ENCODE assay signal across 14 cellular contexts in genomic region chr1:168485048-168485447, GRCh38. TPM values are rescaled to one million over a fixed set of nuclear protein-coding genes. Genes with fewer than 3 reads are reported as not detected.
DNase-seq lines count a peak whose midpoint lies in the region; ATAC-seq and TF ChIP-seq lines count a peak whose summit lies in the region.
"Had no signal": no experiment of that assay in that cellular context is flagged by ENCODE, and none has a peak within 500 bp of the region (broad histone marks: within the 10 kb centered on the region; RNA-seq: fewer than 3 reads in every experiment).

No MANE protein-coding gene starts in this region.

- ATAC-seq in heart right ventricle, result peak in 7 of 8 donors; percentile 58 to 80 (median 69)
- no peak for ATAC-seq in HG02884 (IDR thresholded peaks at IDR 0.05; ENCODE audit: unreplicated experiment)

- no peaks in the 10 kb centered on the region for H3K27me3 Mint-ChIP-seq in activated T-cell treated with anti-CD3 and anti-CD28 coated beads, Interleukin-2, amount 50 U/mL, for 24 hours
- no peaks in the 10 kb centered on the region for H3K27me3 Mint-ChIP-seq in activated naive CD8-positive, alpha-beta T cell
- H3K27me3 Mint-ChIP-seq: type B pancreatic cell had no signal

- H3K9me3 Mint-ChIP-seq in activated T-cell treated with anti-CD3 and anti-CD28 coated beads, Interleukin-2, amount 50 U/mL, for 24 hours, result peaks cover 6% of the 10 kb centered on the region
- no peaks in the 10 kb centered on the region for H3K9me3 Mint-ChIP-seq in activated naive CD8-positive, alpha-beta T cell (ENCODE audit: low read depth)

- H3K4me1 ChIP-seq in heart right ventricle (peaks cover 0 to 40% (median 4%) of the 10 kb centered on the region in 9 donors), stomach (peaks cover 0 to 49% (median 26%) of the 10 kb centered on the region in 4 donors)

- H3K4me3 Mint-ChIP-seq in activated T-cell treated with anti-CD3 and anti-CD28 coated beads, Interleukin-2, amount 50 U/mL, for 24 hours, result peak overlapping the region; percentile 23
- H3K4me3 Mint-ChIP-seq in activated naive CD8-positive, alpha-beta T cell, result peak overlapping the region; percentile 33
- H3K4me3 Mint-ChIP-seq: type B pancreatic cell had no signal

- peak overlapping the region in 7 of 10 donors; percentile 7 to 76 (median 48) for H3K27ac ChIP-seq in heart right ventricle
- peak overlapping the region in 4 of 5 donors; percentile 0 to 54 (median 37) for H3K27ac ChIP-seq in stomach

- intact Hi-C loops in heart right ventricle (cut with DNase I), result no loop called here
- intact Hi-C loops in stomach (cut with DNase I; ENCODE audit: low total_unique reads), result no loop called here

- no peak for DNase-seq in activated T-cell treated with anti-CD3 and anti-CD28 coated beads, Interleukin-2, amount 50 U/mL, for 24 hours
- DNase-seq in activated T-cell treated with anti-CD3 and anti-CD28 coated beads, Interleukin-2, amount 50 U/mL, for 1 hour, result no peak
- DNase-seq in heart right ventricle, result peak in 1 of 2 donors; percentile 30
- no peak for DNase-seq in stomach
- no peak for DNase-seq in NCI-H1694 treated with DMSO at 0.1 percent for 48 hours (lab: John Stamatoyannopoulos, UW)
- DNase-seq in activated gamma-delta T cell (lab: John Stamatoyannopoulos, UW), result no peak
- DNase-seq: central memory CD4-positive, alpha-beta T cell; hippocampal formation; NCI-H1930 had no signal

- peaks cover 4% of the 10 kb centered on the region for H3K36me3 Mint-ChIP-seq in activated T-cell treated with anti-CD3 and anti-CD28 coated beads, Interleukin-2, amount 50 U/mL, for 24 hours (ENCODE audit: low read depth)
- peaks cover 2% of the 10 kb centered on the region for H3K36me3 Mint-ChIP-seq in activated naive CD8-positive, alpha-beta T cell
- H3K36me3 Mint-ChIP-seq: type B pancreatic cell had no signal

- peak overlapping the region; percentile 75 for H3K27ac Mint-ChIP-seq in activated T-cell treated with anti-CD3 and anti-CD28 coated beads, Interleukin-2, amount 50 U/mL, for 24 hours
- H3K27ac Mint-ChIP-seq in activated naive CD8-positive, alpha-beta T cell, result peak overlapping the region; percentile 68
- H3K27ac Mint-ChIP-seq: type B pancreatic cell had no signal

- peaks cover 50% of the 10 kb centered on the region for H3K4me1 Mint-ChIP-seq in activated T-cell treated with anti-CD3 and anti-CD28 coated beads, Interleukin-2, amount 50 U/mL, for 24 hours (ENCODE audit: low read depth)
- peaks cover 61% of the 10 kb centered on the region for H3K4me1 Mint-ChIP-seq in activated naive CD8-positive, alpha-beta T cell (ENCODE audit: low read depth)

- no peak for TF ChIP-seq EP300 in stomach (IDR thresholded peaks at IDR 0.05)

- peaks cover 0 to 10% (median 0%) of the 10 kb centered on the region in 11 donors for H3K9me3 ChIP-seq in heart right ventricle
- H3K9me3 ChIP-seq in stomach, result no peaks in the 10 kb centered on the region

- WGBS in heart right ventricle, 2 donors, result 42 to 52% methylated on average over 5 of the region's 5 CpGs
- WGBS in stomach, 5 donors, result 4 to 26% (median 10%) methylated on average over 3 to 5 of the region's 5 CpGs

- TF ChIP-seq CTCF in heart right ventricle (IDR thresholded peaks at IDR 0.05) (no peak), stomach (IDR thresholded peaks at IDR 0.05) (no peak)

- H3K36me3 ChIP-seq in heart right ventricle (no peaks in the 10 kb centered on the region), stomach (no peaks in the 10 kb centered on the region)

- no peak for TF ChIP-seq POLR2A in stomach (IDR thresholded peaks at IDR 0.05)

- H3K4me3 ChIP-seq in heart right ventricle (no peak overlapping the region), stomach (no peak overlapping the region)

- no peaks in the 10 kb centered on the region for H3K27me3 ChIP-seq in heart right ventricle
- H3K27me3 ChIP-seq in stomach, result no peaks in the 10 kb centered on the region

RNA-seq across cellular contexts. Expression of gene XCL2, which starts 58.7 kb away (rescaled TPM):
- total RNA-seq in heart right ventricle, result 1 to 10 TPM in 1 of 10 donors, under 1 TPM in 1, not detected in 8; 0.54 to 7.5 TPM
- polyA plus RNA-seq in heart right ventricle, result under 1 TPM in 1 of 2 donors, not detected in 1; 0.17 TPM
- 10 to 100 TPM in 1 of 5 donors, not detected in 4; 25.4 TPM for total RNA-seq in stomach
- under 1 TPM in 1 of 3 donors, not detected in 2; 0.35 TPM for polyA plus RNA-seq in stomach
- total RNA-seq: HT-29 had no signal
- polyA plus RNA-seq: AG04450 had no signal
